ENCODE assay signal across 2 cellular contexts in genomic region chr11:57500926-57501325, GRCh38.
TF ChIP-seq lines count a peak whose summit lies in the region.

No MANE protein-coding gene starts in this region.

TF ChIP-seq in GM23338, 12 proteins besides CTCF, POLR2A, EP300 and RAD21:
- no peak for TF ChIP-seq ZNF114 (CRISPR knock-in tag; IDR thresholded peaks at IDR 0.05)
- TF ChIP-seq EZH2 (IDR thresholded peaks at IDR 0.05; ENCODE audit: low read depth, unreplicated experiment): no peak
TF ChIP-seq in GM23338: peak in this region for 0.

TF ChIP-seq in K562, 482 proteins besides CTCF, POLR2A, EP300 and RAD21:
- no peak for TF ChIP-seq ZFP1 (CRISPR knock-in tag; IDR thresholded peaks at IDR 0.05)
- TF ChIP-seq KHSRP (IDR thresholded peaks at IDR 0.05): no peak
- TF ChIP-seq MYC (IDR thresholded peaks at IDR 0.05; ENCODE audit: low read depth, low read length): no peak
- TF ChIP-seq MYC (CRISPR knock-in tag; IDR thresholded peaks at IDR 0.05; ENCODE audit: borderline replicate concordance, low read depth): no peak
- TF ChIP-seq C11orf30 (IDR thresholded peaks at IDR 0.05; ENCODE audit: low read depth): no peak
- no peak for TF ChIP-seq ZSCAN29 (IDR thresholded peaks at IDR 0.05)
- TF ChIP-seq TFAP4 (CRISPR knock-in tag; IDR thresholded peaks at IDR 0.05; ENCODE audit: borderline replicate concordance): no peak
- TF ChIP-seq POLR2G (IDR thresholded peaks at IDR 0.05; ENCODE audit: low read depth, low read length): 0 out of 2 replicates have a peak, but pooled peaks have one; percentile 37
- TF ChIP-seq ZNF766 (CRISPR knock-in tag; conservative IDR thresholded peaks at IDR 0.05): no peak
- TF ChIP-seq, protein P1, sequence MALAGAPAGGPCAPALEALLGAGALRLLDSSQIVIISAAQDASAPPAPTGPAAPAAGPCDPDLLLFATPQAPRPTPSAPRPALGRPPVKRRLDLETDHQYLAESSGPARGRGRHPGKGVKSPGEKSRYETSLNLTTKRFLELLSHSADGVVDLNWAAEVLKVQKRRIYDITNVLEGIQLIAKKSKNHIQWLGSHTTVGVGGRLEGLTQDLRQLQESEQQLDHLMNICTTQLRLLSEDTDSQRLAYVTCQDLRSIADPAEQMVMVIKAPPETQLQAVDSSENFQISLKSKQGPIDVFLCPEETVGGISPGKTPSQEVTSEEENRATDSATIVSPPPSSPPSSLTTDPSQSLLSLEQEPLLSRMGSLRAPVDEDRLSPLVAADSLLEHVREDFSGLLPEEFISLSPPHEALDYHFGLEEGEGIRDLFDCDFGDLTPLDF (CRISPR knock-in tag; IDR thresholded peaks at IDR 0.05): no peak
- peak; percentile 36; the same call in 1 of the 2 replicates for TF ChIP-seq RBFOX2 (IDR thresholded peaks at IDR 0.05; ENCODE audit: low read depth, low read length)
